8 cellular contexts compared by ENCODE assay signal in the genomic region with DNA sequence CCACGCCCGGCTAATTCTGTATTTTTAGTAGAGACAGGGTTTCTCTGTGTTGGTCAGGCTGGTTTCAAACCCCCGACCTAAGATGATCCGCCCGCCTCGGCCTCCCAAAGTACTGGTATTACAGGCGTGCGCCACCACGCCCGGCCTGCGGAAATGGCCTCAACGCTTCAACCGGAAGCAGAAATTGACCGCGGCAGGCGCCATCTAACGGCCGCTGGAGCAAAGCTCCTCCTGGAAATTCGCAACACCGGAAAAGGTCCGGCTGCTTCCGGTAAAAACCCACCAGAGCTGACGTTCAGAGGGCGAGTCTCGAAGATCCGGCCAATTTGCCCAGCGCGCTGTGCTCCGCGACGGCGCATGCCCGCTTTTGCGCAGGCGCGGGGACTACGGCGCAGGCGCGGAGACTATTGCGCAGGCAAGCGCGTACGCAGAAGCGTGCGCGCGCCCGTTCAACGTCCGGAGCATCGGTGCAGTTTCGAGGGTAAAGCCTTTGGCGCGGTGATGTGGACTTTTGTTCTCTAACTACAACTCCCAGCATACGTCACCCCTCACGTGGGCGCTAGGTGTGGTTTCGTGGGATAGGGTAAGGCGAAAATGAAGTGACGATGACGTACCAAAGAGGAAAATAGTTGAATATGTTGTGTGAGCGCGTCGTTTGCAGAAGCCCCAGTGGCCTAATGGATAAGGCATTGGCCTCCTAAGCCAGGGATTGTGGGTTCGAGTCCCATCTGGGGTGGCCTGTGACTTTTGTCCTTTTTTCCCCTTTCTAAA. TPM values are rescaled to one million over a fixed set of nuclear protein-coding genes. Genes with fewer than 3 reads are reported as not detected.
A peak's percentile ranks its signal among the peaks of the same experiment; 100 is the strongest.
DNase-seq lines count a peak whose midpoint lies in the region; ATAC-seq, FAIRE-seq and TF ChIP-seq lines count a peak whose summit lies in the region.

No MANE protein-coding gene starts in this region.

- H3K27ac ChIP-seq in right atrium auricular region: peak overlapping the region; percentile 100
- peak overlapping the region; percentile 98 for H3K27ac ChIP-seq in psoas muscle

- peak overlapping the region; percentile 95 to 99 for H3K4me3 ChIP-seq in right atrium auricular region
- H3K4me3 ChIP-seq in psoas muscle: peak overlapping the region; percentile 89

- H3K4me1 ChIP-seq in right atrium auricular region (peaks cover 0 to 16% of the 10 kb centered on the region in 2 donors), psoas muscle (peaks cover 11% of the 10 kb centered on the region)

- no peak for FAIRE-seq in urothelium cell line (lab: Jason Lieb, UNC)

- H3K9me3 ChIP-seq in right atrium auricular region (no peaks in the 10 kb centered on the region), psoas muscle (peaks cover 4% of the 10 kb centered on the region)

- intact Hi-C loops in psoas muscle (cut with DNase I): loop anchor here (1.0 to 10.0 kb wide), 4 partner anchors 19 to 1395 kb away; partner anchors contain the start of genes LUC7L2 (in 2 of the 2) and UBN2 (in 1 of the 2)

- TF ChIP-seq CTCF in right atrium auricular region (IDR thresholded peaks at IDR 0.05): peak; percentile 56 to 86
- peak; percentile 69 for TF ChIP-seq CTCF in psoas muscle (IDR thresholded peaks at IDR 0.05)

- peak; percentile 98 to 99 for DNase-seq in NCI-H187 (lab: John Stamatoyannopoulos, UW)
- DNase-seq in T-helper 2 cell: peak; percentile 88 to 99 (median 98)
- DNase-seq in anterior cingulate cortex (lab: John Stamatoyannopoulos, UW): peak; percentile 82 to 100 (median 96)
- DNase-seq in right atrium auricular region (ENCODE audit: low spot score): peak; percentile 100
- peak; percentile 96 to 99 for DNase-seq in psoas muscle
- DNase-seq in urothelium cell line (ENCODE audit: low spot score): peak; percentile 90

- H3K36me3 ChIP-seq in right atrium auricular region: peaks cover 3% of the 10 kb centered on the region
- peaks cover 0 to under 1% of the 10 kb centered on the region in 2 donors for H3K36me3 ChIP-seq in psoas muscle (ENCODE audit: insufficient read depth in 1 of 2, low read depth in 1 of 2)

- peak; percentile 87 for ATAC-seq in GM18499 (IDR thresholded peaks at IDR 0.05; ENCODE audit: insufficient read depth, unreplicated experiment)
- ATAC-seq in HG02970 (IDR thresholded peaks at IDR 0.05; ENCODE audit: low FRiP score, unreplicated experiment): peak; percentile 85
- ATAC-seq in psoas muscle: peak; percentile 80 to 85 (median 82)

- no peaks in the 10 kb centered on the region for H3K27me3 ChIP-seq in right atrium auricular region
- H3K27me3 ChIP-seq in psoas muscle (ENCODE audit: insufficient read depth in 3 of 3, low read length in 2 of 3): no peaks in the 10 kb centered on the region

- 2% methylated on average over 66 of the region's 66 CpGs for WGBS in psoas muscle, 3 donors

RNA-seq across cellular contexts. Expression of gene FMC1, which starts 0.9 kb away (rescaled TPM):
- 10 to 100 TPM; 20.2 to 45.9 TPM for total RNA-seq in right atrium auricular region
- 10 to 100 TPM; 21.3 to 44.0 (median 34.0) TPM for total RNA-seq in psoas muscle
- 10 to 100 TPM; 27.5 to 50.4 (median 32.1) TPM for polyA plus RNA-seq in psoas muscle

RNA-seq across cellular contexts. Expression of gene LUC7L2, which starts 19.5 kb away (rescaled TPM):
- total RNA-seq in right atrium auricular region: 10 to 100 TPM; 35.0 to 37.2 TPM
- 10 to 100 TPM; 44.4 to 67.5 (median 53.5) TPM for total RNA-seq in psoas muscle
- 10 to 100 TPM; 41.6 to 82.3 (median 44.0) TPM for polyA plus RNA-seq in psoas muscle

Comparison
In these comparisons a context has a peak if more than half of its experiments do, and no peak if none do; other contexts are left out.
1. Peak in every context shown above with its lines: DNase-seq, ATAC-seq, H3K4me3 ChIP-seq and H3K27ac ChIP-seq.